In the genomic region with DNA sequence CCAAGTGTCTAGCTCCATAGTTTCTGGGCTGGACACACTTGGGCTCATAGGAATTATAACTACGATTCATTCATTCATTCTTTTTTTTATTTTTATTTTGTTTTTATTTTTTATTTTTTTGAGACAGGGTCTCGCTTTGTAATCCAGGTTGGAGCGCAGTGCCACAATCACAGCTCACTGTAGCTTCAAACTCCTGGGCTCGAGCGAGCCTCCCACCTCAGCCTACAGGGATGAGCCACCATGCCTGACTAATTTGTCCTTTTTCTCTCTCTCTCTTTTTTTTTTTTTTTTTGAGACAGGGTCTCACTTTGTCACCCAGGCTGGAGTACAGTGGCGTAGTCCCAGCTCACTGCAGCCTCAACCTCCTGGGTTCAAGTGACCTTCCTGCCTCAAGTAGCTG, we compare ENCODE assay signal across 7 cellular contexts.
"Had no signal": no experiment of that assay in that cellular context is flagged by ENCODE, and none has a peak within 500 bp of the region (broad histone marks: within the 10 kb centered on the region; RNA-seq: fewer than 3 reads in every experiment).

No MANE protein-coding gene starts in this region.

- H3K27ac Mint-ChIP-seq: HFFc6 had no signal

- DNase-seq: GM23248, GOT3, HFFc6 had no signal

- H3K9me3 Mint-ChIP-seq: HFFc6, IgD-negative memory B cell had no signal

- ATAC-seq: HCT116, HepG2 had no signal

- H3K4me3 Mint-ChIP-seq: HFFc6, IgD-negative memory B cell had no signal

- H3K9me3 ChIP-seq: HAP-1 had no signal

- H3K27me3 Mint-ChIP-seq: IgD-negative memory B cell had no signal
